In genomic region chr2:208915401-208915800, GRCh38 we compare ENCODE assay signal across 1 cellular context.
A peak's percentile ranks its signal among the peaks of the same experiment; 100 is the strongest.
TF ChIP-seq lines count a peak whose summit lies in the region.

No MANE protein-coding gene starts in this region.

TF ChIP-seq in HepG2, 621 proteins besides CTCF, POLR2A, EP300 and RAD21:
- TF ChIP-seq CEBPB (IDR thresholded peaks at IDR 0.05; ENCODE audit: borderline replicate concordance, low read depth, low read length): 0 out of 2 replicates have a peak, but pooled peaks have one; percentile 2
- TF ChIP-seq, protein P1, sequence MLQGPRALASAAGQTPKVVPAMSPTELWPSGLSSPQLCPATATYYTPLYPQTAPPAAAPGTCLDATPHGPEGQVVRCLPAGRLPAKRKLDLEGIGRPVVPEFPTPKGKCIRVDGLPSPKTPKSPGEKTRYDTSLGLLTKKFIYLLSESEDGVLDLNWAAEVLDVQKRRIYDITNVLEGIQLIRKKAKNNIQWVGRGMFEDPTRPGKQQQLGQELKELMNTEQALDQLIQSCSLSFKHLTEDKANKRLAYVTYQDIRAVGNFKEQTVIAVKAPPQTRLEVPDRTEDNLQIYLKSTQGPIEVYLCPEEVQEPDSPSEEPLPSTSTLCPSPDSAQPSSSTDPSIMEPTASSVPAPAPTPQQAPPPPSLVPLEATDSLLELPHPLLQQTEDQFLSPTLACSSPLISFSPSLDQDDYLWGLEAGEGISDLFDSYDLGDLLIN (CRISPR knock-in tag; IDR thresholded peaks at IDR 0.05; ENCODE audit: borderline replicate concordance): no peak
- TF ChIP-seq ZMYM3 (CRISPR knock-in tag; IDR thresholded peaks at IDR 0.05): no peak
